21 cellular contexts compared by ENCODE assay signal in genomic region chr10:120825878-120826383, GRCh38.
"Had no signal": no experiment of that assay in that cellular context is flagged by ENCODE, and none has a peak within 500 bp of the region (broad histone marks: within the 10 kb centered on the region; RNA-seq: fewer than 3 reads in every experiment).

No MANE protein-coding gene starts in this region.

- H3K9me3 Mint-ChIP-seq: T-helper 1 cell treated with Interleukin-12 subunit alpha and Interleukin-12 subunit beta and Interleukin-4 antibody, amounts not matched to agents 30 μg/mL and 1 μg/mL, for 36 hours had no signal

- H3K27ac Mint-ChIP-seq: activated CD8-positive, alpha-beta T cell treated with anti-CD3 and anti-CD28 coated beads, Interleukin-2, amount 10 ng/mL, durations not matched to agents 7 days and 5 days; T-helper 1 cell treated with Interleukin-12 subunit alpha and Interleukin-12 subunit beta and Interleukin-4 antibody, amounts not matched to agents 30 μg/mL and 1 μg/mL, for 36 hours had no signal

- ATAC-seq: activated CD4-positive, CD25-positive, alpha-beta regulatory T cell treated with anti-CD3 and anti-CD28 coated beads, Interleukin-2, amount 50 U/mL, for 24 hours; activated CD8-positive, alpha-beta T cell treated with anti-CD3 and anti-CD28 coated beads, Interleukin-2, amount 10 ng/mL, durations not matched to agents 7 days and 5 days; PC-3 had no signal

- H3K4me3 Mint-ChIP-seq: activated CD8-positive, alpha-beta T cell treated with anti-CD3 and anti-CD28 coated beads, Interleukin-2, amount 10 ng/mL, durations not matched to agents 7 days and 5 days; T-helper 1 cell treated with Interleukin-12 subunit alpha and Interleukin-12 subunit beta and Interleukin-4 antibody, amounts not matched to agents 30 μg/mL and 1 μg/mL, for 36 hours had no signal

- H3K9me3 ChIP-seq: breast epithelium had no signal

- FAIRE-seq: RCC 7860 had no signal

- H3K4me1 ChIP-seq: breast epithelium had no signal

- H3K27me3 ChIP-seq: breast epithelium had no signal

- H3K27ac ChIP-seq: breast epithelium had no signal

- DNase-seq: activated CD4-positive, alpha-beta T cell treated with anti-CD3 and anti-CD28 coated beads for 4 hours; activated CD8-positive, alpha-beta memory T cell treated with anti-CD3 and anti-CD28 coated beads, Interleukin-2, amount 50 U/mL, for 48 hours; activated CD8-positive, alpha-beta T cell treated with anti-CD3 and anti-CD28 coated beads, Interleukin-2, amount 10 ng/mL, durations not matched to agents 7 days and 5 days; activated naive CD4-positive, alpha-beta T cell treated with anti-CD3 and anti-CD28 coated beads, Interleukin-2, amount 50 U/mL, for 16 hours; activated T-cell treated with anti-CD3 and anti-CD28 coated beads, Interleukin-2, amount 50 U/mL, for 1 hour; aorta; central memory CD4-positive, alpha-beta T cell; Karpas-422; NCI-H1048; NCI-H1417; NCI-H1694 treated with DMSO at 0.1 percent for 48 hours; NCI-H2029 treated with DMSO at 0.1 percent for 48 hours; NCI-H446; NCI-H524; NCI-H748 treated with DMSO at 0.1 percent for 48 hours; PC-3; SHP77 treated with DMSO at 0.1 percent for 48 hours had no signal

- H3K4me3 ChIP-seq: breast epithelium had no signal

- H3K36me3 ChIP-seq: breast epithelium had no signal
